In genomic region chr2:220560192-220560591, GRCh38 we compare ENCODE assay signal across 36 cellular contexts.
"Had no signal": no experiment of that assay in that cellular context is flagged by ENCODE, and none has a peak within 500 bp of the region (broad histone marks: within the 10 kb centered on the region; RNA-seq: fewer than 3 reads in every experiment).

No MANE protein-coding gene starts in this region.

- H3K27me3 ChIP-seq: MG63 had no signal

- DNase-seq: Karpas-422, Kasumi-1, MG63, MM.1S, MV-4-11, NCI-H1048, NCI-H1092, NCI-H1092 treated with DMSO at 0.1 percent for 48 hours, NCI-H1105, NCI-H1105 treated with DMSO at 0.1 percent for 48 hours, NCI-H1417, NCI-H1417 treated with DMSO at 0.1 percent for 48 hours, NCI-H1436, NCI-H1436 treated with DMSO at 0.1 percent for 48 hours, NCI-H146, NCI-H1694, NCI-H1694 treated with DMSO at 0.1 percent for 48 hours, NCI-H187, NCI-H187 treated with DMSO at 0.1 percent for 48 hours, NCI-H1930, NCI-H2029, NCI-H2029 treated with DMSO at 0.1 percent for 48 hours, NCI-H2081, NCI-H2081 treated with DMSO at 0.1 percent for 48 hours, NCI-H2107, NCI-H2171, NCI-H2171 treated with DMSO at 0.1 percent for 48 hours, NCI-H2227 treated with DMSO at 0.1 percent for 48 hours, NCI-H226, NCI-H345, NCI-H446, NCI-H446 treated with DMSO at 0.1 percent for 48 hours, NCI-H510A, NCI-H510A treated with DMSO at 0.1 percent for 48 hours, NCI-H524, NCI-H524 treated with DMSO at 0.1 percent for 48 hours had no signal

- H3K4me3 ChIP-seq: MG63 had no signal

- H3K36me3 ChIP-seq: MG63 had no signal

- H3K9me3 ChIP-seq: MG63 had no signal
